Comparison of ENCODE assay signal across 13 cellular contexts in genomic region chr6:135522975-135523692, GRCh38. TPM values are rescaled to one million over a fixed set of nuclear protein-coding genes. Genes with fewer than 3 reads are reported as not detected.
DNase-seq lines count a peak whose midpoint lies in the region; ATAC-seq and TF ChIP-seq lines count a peak whose summit lies in the region.
"Had no signal": no experiment of that assay in that cellular context is flagged by ENCODE, and none has a peak within 500 bp of the region (broad histone marks: within the 10 kb centered on the region; RNA-seq: fewer than 3 reads in every experiment).

No MANE protein-coding gene starts in this region.

- no peaks in the 10 kb centered on the region for H3K4me1 ChIP-seq in HEK293 (ENCODE audit: control insufficient read depth, insufficient read depth, low read length)
- H3K4me1 ChIP-seq in naive thymus-derived CD4-positive, alpha-beta T cell (ENCODE audit: control insufficient read depth in 2 of 2, insufficient read depth in 2 of 2, low read length in 2 of 2) = no peaks in the 10 kb centered on the region
- H3K4me1 ChIP-seq in thyroid gland = no peaks in the 10 kb centered on the region
- H3K4me1 ChIP-seq in BE2C = no peaks in the 10 kb centered on the region

- H3K27me3 Mint-ChIP-seq in naive thymus-derived CD4-positive, alpha-beta T cell = no peaks in the 10 kb centered on the region
- H3K27me3 Mint-ChIP-seq: activated CD4-positive, alpha-beta T cell treated with anti-CD3 and anti-CD28 coated beads, Interleukin-2, amount 10 ng/mL, durations not matched to agents 7 days and 5 days had no signal

- no peak overlapping the region for H3K27ac ChIP-seq in HEK293 (ENCODE audit: extremely low read depth, low read depth, low read length)
- H3K27ac ChIP-seq in naive thymus-derived CD4-positive, alpha-beta T cell (ENCODE audit: low read depth, low read length) = no peak overlapping the region
- H3K27ac ChIP-seq in thyroid gland = no peak overlapping the region

- WGBS in thyroid gland, 2 donors = 83 to 90% methylated on average over 6 of the region's 6 CpGs

- peak; percentile 48 for ATAC-seq in naive thymus-derived CD4-positive, alpha-beta T cell
- no peak for ATAC-seq in GM18858 (IDR thresholded peaks at IDR 0.05; ENCODE audit: unreplicated experiment)
- ATAC-seq: GM23338 had no signal

- peaks cover 0 to 13% (median 0%) of the 10 kb centered on the region in 11 donors for H3K9me3 Mint-ChIP-seq in naive thymus-derived CD4-positive, alpha-beta T cell
- H3K9me3 Mint-ChIP-seq: GM23338 had no signal

- no peak for TF ChIP-seq CTCF in HEK293 (tag by site-specific recombination; IDR thresholded peaks at IDR 0.05)
- no peak for TF ChIP-seq CTCF in choroid plexus epithelial cell (conservative IDR thresholded peaks at IDR 0.05; ENCODE audit: low read depth, low read length)
- TF ChIP-seq CTCF in thyroid gland (IDR thresholded peaks at IDR 0.05) = no peak
- TF ChIP-seq CTCF in BE2C (IDR thresholded peaks at IDR 0.05; ENCODE audit: low read depth, low read length) = no peak

- H3K9me3 ChIP-seq in HEK293 (ENCODE audit: control insufficient read depth, insufficient read depth, low read depth, low read length) = no peaks in the 10 kb centered on the region
- H3K9me3 ChIP-seq in naive thymus-derived CD4-positive, alpha-beta T cell (ENCODE audit: control insufficient read depth in 2 of 3, low read length in 3 of 3) = no peaks in the 10 kb centered on the region
- no peaks in the 10 kb centered on the region for H3K9me3 ChIP-seq in thyroid gland
- H3K9me3 ChIP-seq in BE2C = no peaks in the 10 kb centered on the region

- peak overlapping the region in 1 of 9 donors; percentile 50 for H3K27ac Mint-ChIP-seq in naive thymus-derived CD4-positive, alpha-beta T cell
- H3K27ac Mint-ChIP-seq: activated CD4-positive, alpha-beta T cell treated with anti-CD3 and anti-CD28 coated beads, Interleukin-2, amount 10 ng/mL, durations not matched to agents 7 days and 5 days; activated T-helper 1 cell treated with anti-CD3 and anti-CD28 coated beads, Interleukin-12 subunit alpha, Interleukin-12 subunit beta, Interleukin-2, Interleukin-4 antibody, amounts not matched to agents 30 ng/mL and 10 ng/mL and 1 ng/mL, durations not matched to agents 14 hours and 24 hours and 36 hours; GM23338 had no signal

- no peak overlapping the region for H3K4me3 Mint-ChIP-seq in naive thymus-derived CD4-positive, alpha-beta T cell
- H3K4me3 Mint-ChIP-seq: activated CD4-positive, alpha-beta T cell treated with anti-CD3 and anti-CD28 coated beads, Interleukin-2, amount 10 ng/mL, durations not matched to agents 7 days and 5 days; activated T-helper 1 cell treated with anti-CD3 and anti-CD28 coated beads, Interleukin-12 subunit alpha, Interleukin-12 subunit beta, Interleukin-2, Interleukin-4 antibody, amounts not matched to agents 30 ng/mL and 10 ng/mL and 1 ng/mL, durations not matched to agents 14 hours and 24 hours and 36 hours; GM23338 had no signal

- intact Hi-C loops in naive thymus-derived CD4-positive, alpha-beta T cell (cut with micrococcal nuclease) = loop anchor here in 1 of 2 donors (10.0 kb wide), 1 partner anchor 512 kb away; no protein-coding TSS in a partner anchor
- intact Hi-C loops in thyroid gland (cut with DNase I) = no loop called here

- DNase-seq in NCI-H226 (peak; percentile 83), choroid plexus epithelial cell (ENCODE audit: low read depth) (peak; percentile 79), islet precursor cell (no peak), thyroid gland (no peak), BE2C (no peak)
- DNase-seq in naive thymus-derived CD4-positive, alpha-beta T cell = no peak
- DNase-seq: activated CD4-positive, alpha-beta T cell treated with anti-CD3 and anti-CD28 coated beads, Interleukin-2, amount 10 ng/mL, durations not matched to agents 7 days and 5 days; NCI-H187 treated with DMSO at 0.1 percent for 48 hours; retina had no signal

- no peaks in the 10 kb centered on the region for H3K27me3 ChIP-seq in naive thymus-derived CD4-positive, alpha-beta T cell (ENCODE audit: control insufficient read depth in 2 of 2, insufficient read depth in 2 of 2, low read length in 2 of 2)
- H3K27me3 ChIP-seq in thyroid gland (no peaks in the 10 kb centered on the region), BE2C (no peaks in the 10 kb centered on the region)

- CTCF ChIA-PET in HEK293 (lab: Yijun Ruan, JAX) = no interaction called here
- CTCF ChIA-PET in naive thymus-derived CD4-positive, alpha-beta T cell (lab: Charles Lee) = no interaction called here

- no peak overlapping the region for H3K4me3 ChIP-seq in HEK293 (ENCODE audit: low read depth, low read length)
- no peak overlapping the region for H3K4me3 ChIP-seq in choroid plexus epithelial cell (ENCODE audit: low read depth, low read length)
- H3K4me3 ChIP-seq in naive thymus-derived CD4-positive, alpha-beta T cell (ENCODE audit: low read length) = no peak overlapping the region
- H3K4me3 ChIP-seq in thyroid gland (replicated peaks in 1 of 3) = no peak overlapping the region
- H3K4me3 ChIP-seq in BE2C (ENCODE audit: low read depth, low read length) = no peak overlapping the region
- H3K4me3 ChIP-seq: GM23338 had no signal

- H3K36me3 ChIP-seq in HEK293 (ENCODE audit: control insufficient read depth in 2 of 2, insufficient read depth in 1 of 2, low read length in 2 of 2) (no peaks in the 10 kb centered on the region), thyroid gland (no peaks in the 10 kb centered on the region), BE2C (no peaks in the 10 kb centered on the region)
- H3K36me3 ChIP-seq in naive thymus-derived CD4-positive, alpha-beta T cell (ENCODE audit: control insufficient read depth in 2 of 3, insufficient read depth in 3 of 3, low read length in 3 of 3) = no peaks in the 10 kb centered on the region

- TF ChIP-seq POLR2A in thyroid gland (IDR thresholded peaks at IDR 0.05) = no peak

- POLR2A ChIA-PET in HEK293 (lab: Yijun Ruan, JAX) = no interaction called here
- POLR2A ChIA-PET in naive thymus-derived CD4-positive, alpha-beta T cell (lab: Charles Lee) = no interaction called here

- H3K36me3 Mint-ChIP-seq in naive thymus-derived CD4-positive, alpha-beta T cell = peaks cover 0 to 30% (median 0%) of the 10 kb centered on the region in 5 donors

- peaks cover 0 to 11% (median 0%) of the 10 kb centered on the region in 7 donors for H3K4me1 Mint-ChIP-seq in naive thymus-derived CD4-positive, alpha-beta T cell
- H3K4me1 Mint-ChIP-seq: GM23338 had no signal

TF ChIP-seq in HEK293, 187 proteins besides CTCF, POLR2A, EP300 and RAD21 (continues in another document):
- no peak for TF ChIP-seq ZNF514 (tag by site-specific recombination; IDR thresholded peaks at IDR 0.05)
- 0 out of 2 replicates have a peak, but pooled peaks have one; percentile 7 for TF ChIP-seq ATF2 (tag by site-specific recombination; IDR thresholded peaks at IDR 0.05; ENCODE audit: low read depth)
- TF ChIP-seq BCL11A (tag by site-specific recombination; IDR thresholded peaks at IDR 0.05; ENCODE audit: low read depth) = no peak
- 0 out of 2 replicates have a peak, but pooled peaks have one; percentile 24 for TF ChIP-seq ZNF398 (tag by site-specific recombination; IDR thresholded peaks at IDR 0.05)
- TF ChIP-seq ZNF354C (tag by site-specific recombination; IDR thresholded peaks at IDR 0.05; ENCODE audit: borderline replicate concordance, low read depth) = no peak
- TF ChIP-seq ZBTB21 (tag by site-specific recombination; IDR thresholded peaks at IDR 0.05) = peak; percentile 46; the same call in 1 of the 2 replicates
- no peak for TF ChIP-seq ZXDB (tag by site-specific recombination; IDR thresholded peaks at IDR 0.05)

RNA-seq across cellular contexts. Expression of gene AHI1, which starts 25.6 kb away (rescaled TPM):
- 10 to 100 TPM; 12.5 to 31.3 (median 26.3) TPM for total RNA-seq in naive thymus-derived CD4-positive, alpha-beta T cell
- 1 to 10 TPM; 1.9 to 4.3 TPM for polyA plus RNA-seq in naive thymus-derived CD4-positive, alpha-beta T cell
- 10 to 100 TPM; 25.5 to 53.3 (median 42.1) TPM for total RNA-seq in thyroid gland
- polyA plus RNA-seq in BE2C (2012; ENCODE audit: insufficient read depth, insufficient read length, low read depth) = 7.4 TPM

Comparison
In these comparisons a context has a peak if more than half of its experiments do, and no peak if none do; other contexts are left out.
1. DNase-seq: peak in NCI-H226 (single experiment) and choroid plexus epithelial cell (single experiment); none in naive thymus-derived CD4-positive, alpha-beta T cell (0 of 9), islet precursor cell (single experiment), thyroid gland (0 of 2) and BE2C (single experiment).